In the genomic region with DNA sequence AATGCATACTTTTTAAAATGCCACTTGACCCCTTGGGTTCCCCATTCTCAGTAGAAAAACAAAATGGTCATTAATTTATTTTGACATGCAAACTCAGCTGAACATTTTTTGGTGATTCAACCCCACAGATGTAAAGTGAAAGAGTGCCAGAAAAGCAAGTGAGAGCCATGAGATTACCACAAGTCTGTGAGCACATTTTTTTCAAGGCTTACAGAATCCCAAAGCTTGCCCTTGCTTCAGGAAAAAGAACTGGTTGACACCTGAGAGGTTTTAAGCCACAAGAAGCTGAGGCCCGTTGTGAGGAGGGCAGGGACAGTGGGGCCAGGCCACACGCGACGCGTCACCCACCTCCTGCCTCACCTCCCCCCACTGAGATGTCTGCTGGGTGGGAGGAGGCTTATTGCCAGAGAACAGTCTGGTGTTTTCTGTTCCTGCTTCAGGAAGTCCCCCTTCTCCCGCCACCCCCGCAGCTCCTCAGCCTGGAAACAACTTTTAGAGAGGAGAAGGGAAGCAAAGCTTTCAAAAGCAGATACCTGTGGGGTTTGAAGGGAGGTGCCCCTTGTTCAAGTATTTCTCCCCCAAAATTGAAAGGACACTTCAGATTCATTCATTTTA, we compare ENCODE assay signal across 8 cellular contexts.
DNase-seq lines count a peak whose midpoint lies in the region; ATAC-seq lines count a peak whose summit lies in the region.

No MANE protein-coding gene starts in this region.

- ATAC-seq in GM19468 (IDR thresholded peaks at IDR 0.05; ENCODE audit: extremely low read depth, unreplicated experiment) (peak; percentile 10), HG03520 (IDR thresholded peaks at IDR 0.05; ENCODE audit: unreplicated experiment) (peak; percentile 42)

- DNase-seq in COLO829 (ENCODE audit: low spot score) (peak; percentile 57), islet precursor cell (peak; percentile 97), NCI-H69 (lab: John Stamatoyannopoulos, UW) (no peak)
- DNase-seq in stimulated activated CD4-positive, alpha-beta T cell treated with anti-CD3 and anti-CD28 coated beads, Interleukin-4, amount 100 ng/mL, for 4 hours: no peak

- H3K27ac ChIP-seq in angular gyrus (ENCODE audit: low read depth, low read length) (peak overlapping the region; percentile 69), temporal lobe (ENCODE audit: low read depth, low read length) (peak overlapping the region; percentile 76)

Comparison
In these comparisons a context has a peak if more than half of its experiments do, and no peak if none do; other contexts are left out.
1. DNase-seq: peak in COLO829 (single experiment) and islet precursor cell (single experiment); none in NCI-H69 (single experiment) and stimulated activated CD4-positive, alpha-beta T cell treated with anti-CD3 and anti-CD28 coated beads, Interleukin-4, amount 100 ng/mL, for 4 hours (0 of 2).